17 cellular contexts compared by ENCODE assay signal in genomic region chr3:150830745-150831144, GRCh38.
DNase-seq lines count a peak whose midpoint lies in the region; ATAC-seq and TF ChIP-seq lines count a peak whose summit lies in the region.
"Had no signal": no experiment of that assay in that cellular context is flagged by ENCODE, and none has a peak within 500 bp of the region (broad histone marks: within the 10 kb centered on the region; RNA-seq: fewer than 3 reads in every experiment).

No MANE protein-coding gene starts in this region.

- no peak overlapping the region for H2BK5ac ChIP-seq in H9 (ENCODE audit: insufficient read length, low read length)
- H2BK5ac ChIP-seq in neuronal stem cell (ENCODE audit: low read length): no peak overlapping the region

- peaks cover 19% of the 10 kb centered on the region for H3K27me3 Mint-ChIP-seq in H9 (ENCODE audit: low read depth)

- intact Hi-C loops in esophagus muscularis mucosa (cut with DNase I) (no loop called here), left lung (cut with DNase I) (no loop called here)

- H3K36me3 Mint-ChIP-seq in H9 (ENCODE audit: insufficient read depth in 1 of 3, low read depth in 3 of 3): no peaks in the 10 kb centered on the region; a peak in 2 of 7 replicates
- H3K36me3 Mint-ChIP-seq: CD4-positive, alpha-beta memory T cell had no signal

- H3K56ac ChIP-seq in H9 (ENCODE audit: insufficient read length, low read depth, low read length): no peak overlapping the region

- H3K14ac ChIP-seq in H9 (ENCODE audit: insufficient read depth, low read length) (no peak overlapping the region), neuronal stem cell (ENCODE audit: low read length) (no peak overlapping the region)

- no peak overlapping the region for H3K9ac ChIP-seq in H9 (ENCODE audit: extremely low read depth, insufficient read length, low read length)
- no peak overlapping the region for H3K9ac ChIP-seq in OCI-LY3 (ENCODE audit: low read length)
- H3K9ac ChIP-seq in neuronal stem cell (ENCODE audit: low read depth, low read length, poor library complexity): peak overlapping the region; percentile 46

- H3K4me1 Mint-ChIP-seq in H9: peaks cover 12 to 14% of the 10 kb centered on the region in 2 experiments

- H3K9me3 ChIP-seq in H9 (ENCODE audit: control insufficient read depth, low read depth, low read length): no peaks in the 10 kb centered on the region
- no peaks in the 10 kb centered on the region for H3K9me3 ChIP-seq in OCI-LY3 (ENCODE audit: insufficient read depth, low read length)
- H3K9me3 ChIP-seq in esophagus muscularis mucosa: no peaks in the 10 kb centered on the region
- H3K9me3 ChIP-seq in neuronal stem cell (replicated peaks in 1 of 2; ENCODE audit: control insufficient read depth in 2 of 2, insufficient read depth in 1 of 2, low read depth in 1 of 2, low read length in 2 of 2): no peaks in the 10 kb centered on the region
- no peaks in the 10 kb centered on the region for H3K9me3 ChIP-seq in left lung
- H3K9me3 ChIP-seq: A549 had no signal

- WGBS in H9 (ENCODE audit: extremely low coverage, insufficient read length, low lambda C conversion rate): 100% methylated on average over 6 of the region's 7 CpGs
- 79% methylated on average over 7 of the region's 7 CpGs for WGBS in esophagus muscularis mucosa
- 100% methylated on average over 5 to 6 of the region's 7 CpGs for WGBS in neuronal stem cell (ENCODE audit: extremely low coverage in 2 of 2, insufficient read length in 2 of 2, insufficient replicate concordance in 1 of 2), 2 donors

- H3T11ph ChIP-seq in H9 (ENCODE audit: low read length): no peak overlapping the region

- H3K79me1 ChIP-seq in H9 (ENCODE audit: insufficient read depth, low read depth, low read length, poor library complexity, severe bottlenecking) (no peaks in the 10 kb centered on the region), neuronal stem cell (ENCODE audit: low read depth, low read length) (no peaks in the 10 kb centered on the region)

- no peak for TF ChIP-seq EP300 in esophagus muscularis mucosa (IDR thresholded peaks at IDR 0.05)

- H3K27ac Mint-ChIP-seq in H9: no peak overlapping the region
- H3K27ac Mint-ChIP-seq: CD4-positive, alpha-beta memory T cell; HFFc6 had no signal

- H3K4me1 ChIP-seq in H9 (ENCODE audit: insufficient read depth, low read length) (no peaks in the 10 kb centered on the region), OCI-LY3 (ENCODE audit: low read length) (peaks cover 14% of the 10 kb centered on the region), esophagus muscularis mucosa (no peaks in the 10 kb centered on the region), neuronal stem cell (ENCODE audit: control insufficient read depth in 2 of 2, insufficient read depth in 1 of 2, low read depth in 1 of 2, low read length in 2 of 2) (no peaks in the 10 kb centered on the region), left lung (no peaks in the 10 kb centered on the region)
- H3K4me1 ChIP-seq: A549 had no signal

- no peaks in the 10 kb centered on the region for H3K79me2 ChIP-seq in H9 (ENCODE audit: insufficient read depth, low read length)
- H3K79me2 ChIP-seq in OCI-LY3 (ENCODE audit: low read length): no peaks in the 10 kb centered on the region

- no peaks in the 10 kb centered on the region for H3K36me3 ChIP-seq in OCI-LY3 (replicated peaks; ENCODE audit: low read depth, low read length)
- no peaks in the 10 kb centered on the region for H3K36me3 ChIP-seq in esophagus muscularis mucosa
- no peaks in the 10 kb centered on the region for H3K36me3 ChIP-seq in neuronal stem cell (replicated peaks in 1 of 2; ENCODE audit: control insufficient read depth in 2 of 2, insufficient read depth in 2 of 2, low read length in 2 of 2)
- no peaks in the 10 kb centered on the region for H3K36me3 ChIP-seq in left lung

- DNase-seq in H9: no peak
- DNase-seq in esophagus muscularis mucosa (ENCODE audit: extremely low spot score): peak; percentile 31
- no peak for DNase-seq in neuronal stem cell (ENCODE audit: low spot score)
- no peak for DNase-seq in SIG-M5 treated with dmso at 0.1 percent for 504 hours (lab: John Stamatoyannopoulos, UW; ENCODE audit: unreplicated experiment)
- no peak for DNase-seq in T-helper 1 cell
- DNase-seq in effector CD8-positive, alpha-beta T cell (lab: John Stamatoyannopoulos, UW): no peak
- no peak for DNase-seq in left lung
- DNase-seq: 8988T, C1 segment of cervical spinal cord, COR-L47, DMS79 treated with DMSO at 0.1 percent for 48 hours, GF-D8, GOT3, HFFc6 had no signal

- H2BK120ac ChIP-seq in H9 (ENCODE audit: low read depth, low read length, poor library complexity, severe bottlenecking): no peak overlapping the region
- H2BK120ac ChIP-seq in neuronal stem cell (ENCODE audit: low read depth, low read length): no peak overlapping the region

- TF ChIP-seq POLR2A in esophagus muscularis mucosa (IDR thresholded peaks at IDR 0.05; ENCODE audit: low read depth): no peak

- H2BK12ac ChIP-seq in H9 (ENCODE audit: insufficient read length, low read depth, low read length) (no peak overlapping the region), neuronal stem cell (ENCODE audit: low read length) (no peak overlapping the region)

- H3K27ac ChIP-seq in H9 (ENCODE audit: insufficient read length, low read depth, low read length) (no peak overlapping the region), OCI-LY3 (ENCODE audit: low read length) (no peak overlapping the region), esophagus muscularis mucosa (replicated peaks in 1 of 4) (no peak overlapping the region), neuronal stem cell (replicated peaks; ENCODE audit: low read length) (no peak overlapping the region), left lung (no peak overlapping the region)
- H3K27ac ChIP-seq: A549 had no signal

- H3K27me3 ChIP-seq in H9 (ENCODE audit: insufficient read depth, low read length): no peaks in the 10 kb centered on the region
- H3K27me3 ChIP-seq in OCI-LY3 (ENCODE audit: low read depth, low read length): peaks cover 5% of the 10 kb centered on the region
- no peaks in the 10 kb centered on the region for H3K27me3 ChIP-seq in esophagus muscularis mucosa
- no peaks in the 10 kb centered on the region for H3K27me3 ChIP-seq in neuronal stem cell (ENCODE audit: control insufficient read depth in 3 of 3, insufficient read depth in 3 of 3, low read depth in 1 of 3, low read length in 3 of 3)
- no peaks in the 10 kb centered on the region for H3K27me3 ChIP-seq in left lung

- no peaks in the 10 kb centered on the region for H3K23me2 ChIP-seq in H9 (ENCODE audit: insufficient read length, low read depth, low read length, poor library complexity, severe bottlenecking)

- H2AFZ ChIP-seq in H9 (ENCODE audit: low read length) (no peak overlapping the region), OCI-LY3 (ENCODE audit: low read depth, low read length) (peak overlapping the region; percentile 33; the same call in 1 of the 2 replicates), neuronal stem cell (ENCODE audit: low read length) (no peak overlapping the region)

- H3K4ac ChIP-seq in H9 (ENCODE audit: low read depth, low read length) (no peak overlapping the region), neuronal stem cell (ENCODE audit: low read length) (no peak overlapping the region)

- H3K4me3 ChIP-seq in OCI-LY3 (ENCODE audit: low read length): no peak overlapping the region
- H3K4me3 ChIP-seq in esophagus muscularis mucosa: no peak overlapping the region
- peak overlapping the region in 1 of 2 donors; percentile 0 for H3K4me3 ChIP-seq in neuronal stem cell (ENCODE audit: low read length in 2 of 2)
- no peak overlapping the region for H3K4me3 ChIP-seq in left lung
- H3K4me3 ChIP-seq: A549 had no signal

- peaks cover 3 to 4% of the 10 kb centered on the region in 2 experiments; a peak in 2 of 5 replicates for H3K9me3 Mint-ChIP-seq in H9
- H3K9me3 Mint-ChIP-seq: CD4-positive, alpha-beta memory T cell; HFFc6 had no signal

- H3K4me3 Mint-ChIP-seq in H9: no peak overlapping the region
- H3K4me3 Mint-ChIP-seq: CD4-positive, alpha-beta memory T cell; HFFc6 had no signal

- H4K91ac ChIP-seq in H9 (ENCODE audit: insufficient read length, low read depth, low read length): no peak overlapping the region
- H4K91ac ChIP-seq in neuronal stem cell (ENCODE audit: low read depth, low read length, poor library complexity): no peak overlapping the region

- H3K23ac ChIP-seq in H9 (ENCODE audit: insufficient read length, low read depth, low read length) (no peak overlapping the region), neuronal stem cell (ENCODE audit: low read depth, low read length, poor library complexity) (no peak overlapping the region)

- H2AK5ac ChIP-seq in H9 (ENCODE audit: insufficient read length, low read length): peak overlapping the region; percentile 69
- no peak overlapping the region for H2AK5ac ChIP-seq in neuronal stem cell (ENCODE audit: low read depth, low read length)

- H4K20me1 ChIP-seq in H9 (ENCODE audit: control insufficient read depth, insufficient read depth, insufficient read length): no peaks in the 10 kb centered on the region
- no peaks in the 10 kb centered on the region for H4K20me1 ChIP-seq in OCI-LY3 (ENCODE audit: insufficient read depth, low read length)

- no peak for ATAC-seq in left lung

- TF ChIP-seq CTCF in H9 (conservative IDR thresholded peaks at IDR 0.05): no peak
- TF ChIP-seq CTCF in OCI-LY3 (IDR thresholded peaks at IDR 0.05; ENCODE audit: low read depth, low read length): no peak
- no peak for TF ChIP-seq CTCF in esophagus muscularis mucosa (IDR thresholded peaks at IDR 0.05)
- no peak for TF ChIP-seq CTCF in left lung (IDR thresholded peaks at IDR 0.05)

- H3K4me2 ChIP-seq in H9 (ENCODE audit: insufficient read depth, insufficient read length, low read length): no peak overlapping the region
- no peak overlapping the region for H3K4me2 ChIP-seq in OCI-LY3 (ENCODE audit: low read length)
- no peak overlapping the region for H3K4me2 ChIP-seq in neuronal stem cell (ENCODE audit: insufficient read depth, low read length, poor library complexity, severe bottlenecking)
- H3K4me2 ChIP-seq: A549 had no signal

- H4K5ac ChIP-seq in H9 (ENCODE audit: insufficient read length, low read depth, low read length): no peak overlapping the region

- H2BK20ac ChIP-seq in H9 (ENCODE audit: low read depth, low read length, poor library complexity, severe bottlenecking): no peak overlapping the region

- H3K18ac ChIP-seq in H9 (ENCODE audit: insufficient read length, low read depth, low read length): no peak overlapping the region
- H3K18ac ChIP-seq in neuronal stem cell (ENCODE audit: low read length): peak overlapping the region; percentile 2

- H2BK15ac ChIP-seq in H9 (ENCODE audit: low read depth, low read length): no peak overlapping the region
- no peak overlapping the region for H2BK15ac ChIP-seq in neuronal stem cell (ENCODE audit: low read length)

- H4K8ac ChIP-seq in H9 (replicated peaks; ENCODE audit: insufficient read length, low read depth, low read length) (no peak overlapping the region), neuronal stem cell (ENCODE audit: low read depth, low read length) (peak overlapping the region; percentile 76)
